Comparison of ENCODE assay signal across 12 cellular contexts in genomic region chr15:40239671-40240618, GRCh38. TPM values are rescaled to one million over a fixed set of nuclear protein-coding genes. Genes with fewer than 3 reads are reported as not detected.
DNase-seq lines count a peak whose midpoint lies in the region; ATAC-seq and TF ChIP-seq lines count a peak whose summit lies in the region.
"Had no signal": no experiment of that assay in that cellular context is flagged by ENCODE, and none has a peak within 500 bp of the region (broad histone marks: within the 10 kb centered on the region; RNA-seq: fewer than 3 reads in every experiment).

No MANE protein-coding gene starts in this region.

- DNase-seq in Ammon's horn (ENCODE audit: low spot score) (peak; percentile 23), coronary artery (ENCODE audit: low spot score) (peak; percentile 68), nephron progenitor cell (no peak), middle frontal gyrus (ENCODE audit: extremely low spot score, low spot score) (no peak), left colon (no peak)
- DNase-seq: effector CD8-positive, alpha-beta T cell; NCI-H2029 treated with DMSO at 0.1 percent for 48 hours had no signal

- H3K27ac Mint-ChIP-seq in IgD-negative memory B cell (no peak overlapping the region), nephron progenitor cell (no peak overlapping the region)

- H3K27me3 Mint-ChIP-seq in IgD-negative memory B cell: peaks cover 8% of the 10 kb centered on the region
- H3K27me3 Mint-ChIP-seq in nephron progenitor cell (ENCODE audit: low read depth, poor library complexity): peaks cover 45% of the 10 kb centered on the region

- no peaks in the 10 kb centered on the region for H3K9me3 Mint-ChIP-seq in IgD-negative memory B cell
- no peaks in the 10 kb centered on the region for H3K9me3 Mint-ChIP-seq in nephron progenitor cell

- ATAC-seq in HG03095 (IDR thresholded peaks at IDR 0.05; ENCODE audit: unreplicated experiment): no peak
- no peak for ATAC-seq in HG02970 (IDR thresholded peaks at IDR 0.05; ENCODE audit: low FRiP score, unreplicated experiment)
- ATAC-seq in left colon: no peak

- H3K4me3 Mint-ChIP-seq in IgD-negative memory B cell (peak overlapping the region in 3 of 4 donors; percentile 7 to 47 (median 41)), nephron progenitor cell (peak overlapping the region; percentile 7)

- peak overlapping the region; percentile 71 for H3K4me3 ChIP-seq in coronary artery

- H3K4me1 Mint-ChIP-seq in IgD-negative memory B cell (peaks cover 12 to 17% (median 16%) of the 10 kb centered on the region in 3 donors), nephron progenitor cell (peaks cover 14% of the 10 kb centered on the region)

- TF ChIP-seq CTCF in coronary artery (IDR thresholded peaks at IDR 0.05) (no peak), nephron progenitor cell (IDR thresholded peaks at IDR 0.05) (no peak)

- no peak overlapping the region for H3K27ac ChIP-seq in coronary artery

- intact Hi-C loops in left colon (cut with DNase I, micrococcal nuclease): no loop called here

- no peaks in the 10 kb centered on the region for H3K36me3 Mint-ChIP-seq in IgD-negative memory B cell
- no peaks in the 10 kb centered on the region for H3K36me3 Mint-ChIP-seq in nephron progenitor cell (ENCODE audit: low read depth)

RNA-seq across cellular contexts. Expression of gene PAK6, which starts 1.1 kb away (rescaled TPM):
- polyA plus RNA-seq in IgD-negative memory B cell: not detected
- 1 to 10 TPM; 2.5 to 3.2 TPM for total RNA-seq in left colon

RNA-seq across cellular contexts. Expression of gene ANKRD63, which starts 42.9 kb away (rescaled TPM):
- polyA plus RNA-seq in IgD-negative memory B cell: not detected
- total RNA-seq in left colon: not detected
- total RNA-seq: subcutaneous adipose tissue; T-helper 1 cell treated with Interleukin-12 subunit alpha and Interleukin-12 subunit beta and Interleukin-4 antibody, amounts not matched to agents 30 ng/mL and 1 ng/mL, for 36 hours had no signal

Comparison
In these comparisons a context has a peak if more than half of its experiments do, and no peak if none do; other contexts are left out.
1. DNase-seq: peak in Ammon's horn (single experiment) and coronary artery (single experiment); none in nephron progenitor cell (single experiment), middle frontal gyrus (single experiment) and left colon (0 of 2).